Comparison of ENCODE assay signal across 9 cellular contexts in genomic region chr16:11587643-11588247, GRCh38. TPM values are rescaled to one million over a fixed set of nuclear protein-coding genes. Genes with fewer than 3 reads are reported as not detected.
DNase-seq lines count a peak whose midpoint lies in the region; ATAC-seq and TF ChIP-seq lines count a peak whose summit lies in the region.
"Had no signal": no experiment of that assay in that cellular context is flagged by ENCODE, and none has a peak within 500 bp of the region (broad histone marks: within the 10 kb centered on the region; RNA-seq: fewer than 3 reads in every experiment).

No MANE protein-coding gene starts in this region.

- POLR2A ChIA-PET in activated CD8-positive, alpha-beta T cell treated with anti-CD3 and anti-CD28 coated beads for 36 hours (lab: Charles Lee): interaction anchor here (0.6 to 3.2 kb wide), 10 partner anchors 10 to 80 kb away, joined by 3 to 20 read pairs (median 4); no protein-coding TSS in a partner anchor

- no peak for TF ChIP-seq EP300 in stomach (IDR thresholded peaks at IDR 0.05)

- H3K27me3 ChIP-seq in iPS-18a (ENCODE audit: control insufficient read depth, insufficient read depth, low read length): peaks cover 8% of the 10 kb centered on the region
- no peaks in the 10 kb centered on the region for H3K27me3 ChIP-seq in stomach

- peak overlapping the region; percentile 46 for H3K9ac ChIP-seq in iPS-18a (ENCODE audit: low read length)

- peak overlapping the region; percentile 93 for H3K27ac Mint-ChIP-seq in activated CD8-positive, alpha-beta T cell treated with anti-CD3 and anti-CD28 coated beads for 36 hours

- peak; percentile 65 for DNase-seq in DMS 273 (lab: John Stamatoyannopoulos, UW; ENCODE audit: unreplicated experiment)
- DNase-seq in DMS 273 treated with DMSO at 0.1 percent for 48 hours (lab: John Stamatoyannopoulos, UW): no peak
- no peak for DNase-seq in activated CD8-positive, alpha-beta T cell treated with anti-CD3 and anti-CD28 coated beads for 36 hours
- DNase-seq in stomach: no peak
- DNase-seq in germinal center (ENCODE audit: low spot score): no peak
- DNase-seq in Ammon's horn (ENCODE audit: low spot score): no peak

- CTCF ChIA-PET in activated CD8-positive, alpha-beta T cell treated with anti-CD3 and anti-CD28 coated beads for 36 hours (lab: Charles Lee): interaction anchor here (1.0 to 1.6 kb wide), 7 partner anchors 9 to 624 kb away, joined by 3 to 6 read pairs (median 3); no protein-coding TSS in a partner anchor

- H3K4me1 ChIP-seq in iPS-18a (ENCODE audit: control insufficient read depth, low read depth, low read length) (peaks cover 31% of the 10 kb centered on the region), stomach (peaks cover 35 to 44% (median 41%) of the 10 kb centered on the region in 4 donors)

- TF ChIP-seq POLR2A in stomach (IDR thresholded peaks at IDR 0.05): no peak

- no peaks in the 10 kb centered on the region for H3K27me3 Mint-ChIP-seq in activated CD8-positive, alpha-beta T cell treated with anti-CD3 and anti-CD28 coated beads for 36 hours

- H3K36me3 ChIP-seq in iPS-18a (ENCODE audit: control insufficient read depth, low read depth, low read length) (no peaks in the 10 kb centered on the region), stomach (no peaks in the 10 kb centered on the region)

- ATAC-seq in activated CD8-positive, alpha-beta T cell treated with anti-CD3 and anti-CD28 coated beads for 36 hours: no peak
- ATAC-seq in HG02852 (IDR thresholded peaks at IDR 0.05; ENCODE audit: unreplicated experiment): no peak

- H3K27ac ChIP-seq in iPS-18a (ENCODE audit: low read length): no peak overlapping the region
- peak overlapping the region in 4 of 5 donors; percentile 95 to 100 (median 98) for H3K27ac ChIP-seq in stomach
- H3K27ac ChIP-seq: 22Rv1 had no signal

- peaks cover 21% of the 10 kb centered on the region for H3K36me3 Mint-ChIP-seq in activated CD8-positive, alpha-beta T cell treated with anti-CD3 and anti-CD28 coated beads for 36 hours (ENCODE audit: low read depth)

- intact Hi-C loops in activated CD8-positive, alpha-beta T cell treated with anti-CD3 and anti-CD28 coated beads for 36 hours (cut with micrococcal nuclease): loop anchor here (10.0 kb wide), 1 partner anchor 57 kb away; no protein-coding TSS in a partner anchor
- intact Hi-C loops in stomach (cut with DNase I; ENCODE audit: low total_unique reads): no loop called here

- H3K9me3 Mint-ChIP-seq in activated CD8-positive, alpha-beta T cell treated with anti-CD3 and anti-CD28 coated beads for 36 hours: no peaks in the 10 kb centered on the region

- peak overlapping the region; percentile 72 for H3K4me3 ChIP-seq in iPS-18a (ENCODE audit: low read length)
- peak overlapping the region; percentile 72 to 94 (median 84) for H3K4me3 ChIP-seq in stomach

- H3K9me3 ChIP-seq in iPS-18a (ENCODE audit: control insufficient read depth, low read depth, low read length) (peaks cover 3% of the 10 kb centered on the region), stomach (no peaks in the 10 kb centered on the region)

- H3K4me1 Mint-ChIP-seq in activated CD8-positive, alpha-beta T cell treated with anti-CD3 and anti-CD28 coated beads for 36 hours (ENCODE audit: low read depth): peaks cover 22% of the 10 kb centered on the region

- TF ChIP-seq CTCF in activated CD8-positive, alpha-beta T cell treated with anti-CD3 and anti-CD28 coated beads for 36 hours (IDR thresholded peaks at IDR 0.05): no peak
- no peak for TF ChIP-seq CTCF in stomach (IDR thresholded peaks at IDR 0.05)

- H3K4me3 Mint-ChIP-seq in activated CD8-positive, alpha-beta T cell treated with anti-CD3 and anti-CD28 coated beads for 36 hours: peak overlapping the region; percentile 81

- WGBS in stomach, 5 donors: 59 to 75% (median 71%) methylated on average over 14 of the region's 14 CpGs

RNA-seq across cellular contexts. Expression of gene LITAF, which starts 1.0 kb away (rescaled TPM):
- total RNA-seq in activated CD8-positive, alpha-beta T cell treated with anti-CD3 and anti-CD28 coated beads for 36 hours: 100 to 1,000 TPM; 108 to 110 TPM
- total RNA-seq in stomach: 100 to 1,000 TPM in 1 of 5 donors, 10 to 100 TPM in 3, 1 to 10 TPM in 1; 9.8 to 211 (median 46.6) TPM
- polyA plus RNA-seq in stomach: 100 to 1,000 TPM in 2 of 3 donors, 10 to 100 TPM in 1; 43.7 to 124 (median 118) TPM
